ENCODE assay signal across 8 cellular contexts in the genomic region with DNA sequence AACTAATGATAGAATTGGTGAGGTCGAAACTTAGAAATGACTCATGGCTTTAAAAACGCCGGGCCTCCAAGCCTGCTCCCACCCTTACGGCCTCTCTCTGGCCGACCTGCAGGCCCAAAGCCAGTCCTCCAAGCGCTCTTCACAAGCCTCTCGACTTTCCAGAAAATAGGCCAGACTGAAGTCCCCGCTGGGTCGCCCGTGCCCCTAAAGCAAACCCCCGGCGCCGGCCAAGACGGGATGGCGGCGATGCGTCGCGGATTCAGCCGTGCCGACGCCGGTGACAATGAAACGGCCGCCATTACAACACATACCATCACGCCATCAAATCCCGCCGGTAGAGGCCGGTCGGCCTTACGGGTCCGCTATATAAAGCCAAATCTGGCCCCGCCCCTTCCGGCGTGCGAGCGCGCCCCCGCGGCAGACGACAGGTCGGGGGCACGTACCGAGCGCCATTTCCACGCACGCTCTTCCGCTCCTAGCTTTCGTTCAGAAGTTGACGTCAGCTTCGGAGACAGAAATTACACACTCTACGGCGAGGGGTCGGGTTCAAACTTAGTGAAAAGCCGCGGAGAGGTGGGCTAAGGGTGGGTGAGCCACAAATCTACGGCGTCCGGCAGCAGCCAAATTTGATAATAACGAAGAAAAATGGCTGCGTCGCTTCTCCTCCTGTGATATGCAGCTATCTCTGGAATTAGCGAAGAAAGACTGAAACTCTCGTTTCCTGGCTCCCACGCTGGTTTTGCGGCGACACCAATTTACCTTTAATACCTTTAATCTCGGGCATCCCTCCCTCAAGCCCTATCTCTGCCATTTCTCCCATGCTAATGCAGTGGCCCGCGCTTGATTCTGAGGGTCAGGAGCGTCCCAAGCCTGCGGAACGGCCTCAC. TPM values are rescaled to one million over a fixed set of nuclear protein-coding genes. Genes with fewer than 3 reads are reported as not detected.
DNase-seq lines count a peak whose midpoint lies in the region; ATAC-seq and TF ChIP-seq lines count a peak whose summit lies in the region.

A gene (minus strand): TSS at position 340 of the 887 bp plus-strand sequence. CDS start 26 bp downstream, at position 314.

- H3K4me3 ChIP-seq in choroid plexus epithelial cell (ENCODE audit: low read depth, low read length): peak within 1 kb of the TSS; percentile 90

- peak; percentile 96 for DNase-seq in AG20443 (ENCODE audit: low spot score)
- peak; percentile 92 for DNase-seq in NCI-H510A treated with DMSO at 0.1 percent for 48 hours (lab: John Stamatoyannopoulos, UW)
- peak; percentile 98 for DNase-seq in activated CD4-positive, alpha-beta T cell treated with anti-CD3 and anti-CD28 coated beads for 36 hours
- peak; percentile 99 for DNase-seq in choroid plexus epithelial cell (ENCODE audit: low read depth)
- DNase-seq in kidney glomerular epithelial cell (lab: John Stamatoyannopoulos, UW): peak; percentile 94
- DNase-seq in stimulated activated CD4-positive, alpha-beta T cell treated with anti-CD3 and anti-CD28 coated beads, Interleukin-1b, Interleukin-23, amount 100 ng/mL, for 1 hour (ENCODE audit: low read depth in 2 of 2): peak; percentile 95 to 97

- peak; percentile 37 for TF ChIP-seq CTCF in choroid plexus epithelial cell (conservative IDR thresholded peaks at IDR 0.05; ENCODE audit: low read depth, low read length)

- CTCF ChIA-PET in activated CD4-positive, alpha-beta T cell treated with anti-CD3 and anti-CD28 coated beads for 36 hours (lab: Charles Lee): interaction anchor here (0.5 to 4.8 kb wide), 18 partner anchors 9 to 914 kb away, joined by 3 to 37 read pairs (median 4); a partner anchor contains a TSS

- no peaks in the 10 kb centered on the region for H3K27me3 Mint-ChIP-seq in activated CD4-positive, alpha-beta T cell treated with anti-CD3 and anti-CD28 coated beads for 36 hours

- H3K27ac Mint-ChIP-seq in activated CD4-positive, alpha-beta T cell treated with anti-CD3 and anti-CD28 coated beads for 36 hours: peak within 1 kb of the TSS; percentile 100

- H3K4me3 Mint-ChIP-seq in activated CD4-positive, alpha-beta T cell treated with anti-CD3 and anti-CD28 coated beads for 36 hours: peak within 1 kb of the TSS; percentile 100

- POLR2A ChIA-PET in activated CD4-positive, alpha-beta T cell treated with anti-CD3 and anti-CD28 coated beads for 36 hours (lab: Charles Lee): interaction anchor here (0.5 to 3.1 kb wide), 28 partner anchors 9 to 725 kb away, joined by 3 to 27 read pairs (median 5); a partner anchor contains a TSS

- H3K36me3 Mint-ChIP-seq in activated CD4-positive, alpha-beta T cell treated with anti-CD3 and anti-CD28 coated beads for 36 hours (ENCODE audit: low read depth): peaks cover 52% of the 10 kb centered on the region

- TF ChIP-seq POLR2A in GM19099 (IDR thresholded peaks at IDR 0.05; ENCODE audit: extremely low read depth, insufficient read length, low read depth): peak; percentile 100

- no peaks in the 10 kb centered on the region for H3K9me3 Mint-ChIP-seq in activated CD4-positive, alpha-beta T cell treated with anti-CD3 and anti-CD28 coated beads for 36 hours (ENCODE audit: low read depth)

- ATAC-seq in HG03432 (IDR thresholded peaks at IDR 0.05; ENCODE audit: unreplicated experiment): peak; percentile 80
- peak; percentile 83 for ATAC-seq in activated CD4-positive, alpha-beta T cell treated with anti-CD3 and anti-CD28 coated beads for 36 hours

- H3K4me1 Mint-ChIP-seq in activated CD4-positive, alpha-beta T cell treated with anti-CD3 and anti-CD28 coated beads for 36 hours: peaks cover 31% of the 10 kb centered on the region

- intact Hi-C loops in activated CD4-positive, alpha-beta T cell treated with anti-CD3 and anti-CD28 coated beads for 36 hours (cut with DNase I, micrococcal nuclease): loop anchor here (1.0 to 10.0 kb wide), 18 partner anchors 69 to 725 kb away; a partner anchor contains a TSS

RNA-seq across cellular contexts. Expression of the gene that starts here (rescaled TPM):
- total RNA-seq in activated CD4-positive, alpha-beta T cell treated with anti-CD3 and anti-CD28 coated beads for 36 hours: 1,000 to 10,000 TPM; 2,519 to 3,155 TPM

Comparison
In these comparisons a context has a peak if more than half of its experiments do, and no peak if none do; other contexts are left out.
1. Peak in every context shown above with its lines: DNase-seq, ATAC-seq and H3K4me3 ChIP-seq.